Comparison of ENCODE assay signal across 9 cellular contexts in genomic region chr10:50367732-50368131, GRCh38.
DNase-seq lines count a peak whose midpoint lies in the region; ATAC-seq and TF ChIP-seq lines count a peak whose summit lies in the region.
"Had no signal": no experiment of that assay in that cellular context is flagged by ENCODE, and none has a peak within 500 bp of the region (broad histone marks: within the 10 kb centered on the region; RNA-seq: fewer than 3 reads in every experiment).

No MANE protein-coding gene starts in this region.

- intact Hi-C loops in heart right ventricle (cut with DNase I), result no loop called here
- intact Hi-C loops in Right ventricle myocardium inferior (cut with DNase I), result no loop called here
- intact Hi-C loops in PC-9 (cut with micrococcal nuclease; ENCODE audit: unreplicated experiment), result loop anchor here (5.0 kb wide), 1 partner anchor 105 kb away; no protein-coding TSS in a partner anchor

- 87 to 91% methylated on average over 1 of the region's 1 CpG for WGBS in heart right ventricle, 2 donors

- peaks cover 3% of the 10 kb centered on the region for H3K9me3 Mint-ChIP-seq in type B pancreatic cell

- no peaks in the 10 kb centered on the region for H3K27me3 Mint-ChIP-seq in type B pancreatic cell

- peak in 7 of 9 donors; percentile 24 to 46 (median 37) for TF ChIP-seq CTCF in heart right ventricle (IDR thresholded peaks at IDR 0.05)
- peak; percentile 61 for TF ChIP-seq CTCF in PC-9 (conservative IDR thresholded peaks at IDR 0.05)
- TF ChIP-seq CTCF in foreskin keratinocyte (conservative IDR thresholded peaks at IDR 0.05), result peak; percentile 54
- peak; percentile 57 for TF ChIP-seq CTCF in type B pancreatic cell (conservative IDR thresholded peaks at IDR 0.05)

- H3K4me1 Mint-ChIP-seq in type B pancreatic cell (ENCODE audit: unreplicated experiment), result no peaks in the 10 kb centered on the region

- POLR2A ChIA-PET in PC-9 (lab: Charles Lee; ENCODE audit: unreplicated experiment), result no interaction called here

- no TSS peak for BruUV-seq in PC-9 (replicated peaks; lab: Mats Ljungman, UMichigan)

- H3K27ac ChIP-seq in heart right ventricle (no peak overlapping the region), PC-9 (no peak overlapping the region), foreskin keratinocyte (no peak overlapping the region)

- H3K27me3 ChIP-seq in heart right ventricle, result no peaks in the 10 kb centered on the region
- H3K27me3 ChIP-seq in PC-9 (ENCODE audit: insufficient read depth, low read depth), result no peaks in the 10 kb centered on the region
- no peaks in the 10 kb centered on the region for H3K27me3 ChIP-seq in foreskin keratinocyte

- H3K36me3 Mint-ChIP-seq in type B pancreatic cell, result peaks cover 7% of the 10 kb centered on the region

- no peak overlapping the region for H3K27ac Mint-ChIP-seq in type B pancreatic cell

- peaks cover 0 to 4% (median 0%) of the 10 kb centered on the region in 11 donors for H3K9me3 ChIP-seq in heart right ventricle
- peaks cover 19% of the 10 kb centered on the region for H3K9me3 ChIP-seq in PC-9 (ENCODE audit: insufficient read depth, low read depth)

- H3F3A ChIP-seq in PC-9 (ENCODE audit: insufficient read depth, low read depth), result peaks cover 17% of the 10 kb centered on the region

- no peak overlapping the region for H3K4me2 ChIP-seq in PC-9

- H3K4me1 ChIP-seq in heart right ventricle (peaks cover 0 to 16% (median under 1%) of the 10 kb centered on the region in 9 donors), PC-9 (replicated peaks; ENCODE audit: insufficient read depth) (peaks cover 17% of the 10 kb centered on the region), foreskin keratinocyte (peaks cover 4% of the 10 kb centered on the region)

- H2AFZ ChIP-seq in PC-9, result no peak overlapping the region

- CTCF ChIA-PET in PC-9 (lab: Charles Lee), result interaction anchor here (0.7 to 1.9 kb wide), 6 partner anchors 29 to 53 kb away, joined by 4 to 14 read pairs (median 4); no protein-coding TSS in a partner anchor

- DNase-seq in heart right ventricle, result no peak
- DNase-seq in Right ventricle myocardium inferior (ENCODE audit: missing footprints), result no peak
- peak in 1 of 2 experiments; percentile 24 for DNase-seq in PC-9
- no peak for DNase-seq in foreskin keratinocyte
- DNase-seq in type B pancreatic cell (ENCODE audit: extremely low spot score, unreplicated experiment), result no peak
- DNase-seq in occipital lobe (lab: John Stamatoyannopoulos, UW), result no peak
- DNase-seq: right cardiac atrium had no signal

- H3K36me3 ChIP-seq in heart right ventricle, result no peaks in the 10 kb centered on the region
- peaks cover 26% of the 10 kb centered on the region for H3K36me3 ChIP-seq in PC-9 (ENCODE audit: low read depth)

- H3K4me3 ChIP-seq in heart right ventricle (no peak overlapping the region), PC-9 (no peak overlapping the region)

- H3K9me2 ChIP-seq in PC-9 (ENCODE audit: insufficient read depth), result no peaks in the 10 kb centered on the region

- H3K4me3 Mint-ChIP-seq in type B pancreatic cell, result no peak overlapping the region

- peaks cover 91% of the 10 kb centered on the region for H3K79me2 ChIP-seq in PC-9 (ENCODE audit: low read depth)

- ATAC-seq in heart right ventricle (peak in 3 of 8 donors; percentile 20 to 59 (median 49)), Right ventricle myocardium inferior (no peak), foreskin keratinocyte (peak; percentile 21), HG02588 (IDR thresholded peaks at IDR 0.05; ENCODE audit: unreplicated experiment) (no peak), GM21515 (IDR thresholded peaks at IDR 0.05; ENCODE audit: unreplicated experiment) (no peak)

- 0 out of 2 replicates have a peak, but pooled peaks cover 4% of the 10 kb centered on the region for H4K20me1 ChIP-seq in PC-9 (ENCODE audit: insufficient read depth)
